In the genomic region with DNA sequence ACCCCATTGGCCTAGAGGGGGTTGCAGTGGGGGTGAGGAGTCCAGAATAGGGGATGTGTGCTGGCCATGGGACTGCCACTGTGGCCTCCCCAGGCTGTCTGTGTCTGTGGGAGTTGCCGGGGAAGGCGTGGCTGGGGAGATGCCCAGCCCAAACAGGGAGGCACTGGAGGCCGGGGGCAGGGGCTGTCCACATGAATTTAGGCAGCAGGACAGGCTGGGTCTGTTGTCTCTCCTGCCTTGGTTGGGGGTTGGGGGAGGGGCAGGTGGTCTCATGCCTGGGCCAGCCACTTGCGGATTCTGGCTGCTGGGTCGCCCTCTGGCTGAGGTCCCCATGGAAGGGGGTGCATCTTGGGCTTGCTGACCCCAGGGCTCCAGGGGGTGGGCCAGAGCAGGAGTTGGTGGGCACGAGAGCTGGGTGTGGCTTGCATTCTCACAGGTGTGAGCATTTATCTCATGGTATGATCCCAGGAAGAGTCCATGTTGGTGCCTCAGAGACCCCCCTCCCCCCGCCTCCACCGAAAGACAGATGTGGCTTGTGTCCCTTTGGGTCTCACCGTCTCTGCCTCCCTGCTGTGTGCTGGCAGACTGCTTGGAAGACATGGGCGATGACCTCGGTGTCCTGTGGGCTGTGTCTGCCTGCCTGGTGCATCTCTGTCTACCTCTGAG, we compare ENCODE assay signal across 9 cellular contexts. TPM values are rescaled to one million over a fixed set of nuclear protein-coding genes. Genes with fewer than 3 reads are reported as not detected.
DNase-seq lines count a peak whose midpoint lies in the region; ATAC-seq and TF ChIP-seq lines count a peak whose summit lies in the region.
"Had no signal": no experiment of that assay in that cellular context is flagged by ENCODE, and none has a peak within 500 bp of the region (broad histone marks: within the 10 kb centered on the region; RNA-seq: fewer than 3 reads in every experiment).

No MANE protein-coding gene starts in this region.

- H3K9me3 Mint-ChIP-seq in activated naive CD8-positive, alpha-beta T cell treated with anti-CD3 and anti-CD28 coated beads, Interleukin-2, amount 10 ng/mL, durations not matched to agents 7 days and 5 days = no peaks in the 10 kb centered on the region
- no peaks in the 10 kb centered on the region for H3K9me3 Mint-ChIP-seq in activated naive CD8-positive, alpha-beta T cell treated with anti-CD3 and anti-CD28 coated beads for 36 hours
- H3K9me3 Mint-ChIP-seq in type B pancreatic cell = no peaks in the 10 kb centered on the region
- H3K9me3 Mint-ChIP-seq: stimulated activated effector memory CD8-positive, alpha-beta T cell treated with anti-CD3 and anti-CD28 coated beads, Interleukin-12 subunit alpha, Interleukin-12 subunit beta, amount 100 ng/mL, for 72 hours had no signal

- H3K36me3 Mint-ChIP-seq in activated naive CD8-positive, alpha-beta T cell treated with anti-CD3 and anti-CD28 coated beads, Interleukin-2, amount 10 ng/mL, durations not matched to agents 7 days and 5 days = no peaks in the 10 kb centered on the region
- no peaks in the 10 kb centered on the region for H3K36me3 Mint-ChIP-seq in activated naive CD8-positive, alpha-beta T cell treated with anti-CD3 and anti-CD28 coated beads for 36 hours
- H3K36me3 Mint-ChIP-seq in type B pancreatic cell = no peaks in the 10 kb centered on the region
- H3K36me3 Mint-ChIP-seq: stimulated activated effector memory CD8-positive, alpha-beta T cell treated with anti-CD3 and anti-CD28 coated beads, Interleukin-12 subunit alpha, Interleukin-12 subunit beta, amount 100 ng/mL, for 72 hours had no signal

- H3K4me1 Mint-ChIP-seq in activated naive CD8-positive, alpha-beta T cell treated with anti-CD3 and anti-CD28 coated beads, Interleukin-2, amount 10 ng/mL, durations not matched to agents 7 days and 5 days = peaks cover 21% of the 10 kb centered on the region
- H3K4me1 Mint-ChIP-seq in activated naive CD8-positive, alpha-beta T cell treated with anti-CD3 and anti-CD28 coated beads for 36 hours = peaks cover 14% of the 10 kb centered on the region
- H3K4me1 Mint-ChIP-seq in type B pancreatic cell (ENCODE audit: unreplicated experiment) = peaks cover 5% of the 10 kb centered on the region

- peak overlapping the region; percentile 0 for H3K27ac Mint-ChIP-seq in activated naive CD8-positive, alpha-beta T cell treated with anti-CD3 and anti-CD28 coated beads, Interleukin-2, amount 10 ng/mL, durations not matched to agents 7 days and 5 days
- H3K27ac Mint-ChIP-seq in activated naive CD8-positive, alpha-beta T cell treated with anti-CD3 and anti-CD28 coated beads for 36 hours = no peak overlapping the region
- H3K27ac Mint-ChIP-seq in type B pancreatic cell = no peak overlapping the region
- H3K27ac Mint-ChIP-seq: stimulated activated effector memory CD8-positive, alpha-beta T cell treated with anti-CD3 and anti-CD28 coated beads, Interleukin-12 subunit alpha, Interleukin-12 subunit beta, amount 100 ng/mL, for 72 hours had no signal

- POLR2A ChIA-PET in activated naive CD8-positive, alpha-beta T cell treated with anti-CD3 and anti-CD28 coated beads, Interleukin-2, amount 10 ng/mL, durations not matched to agents 7 days and 5 days (lab: Charles Lee) = no interaction called here

- ATAC-seq in activated naive CD8-positive, alpha-beta T cell treated with anti-CD3 and anti-CD28 coated beads, Interleukin-2, amount 10 ng/mL, durations not matched to agents 7 days and 5 days (ENCODE audit: low read depth) = no peak
- ATAC-seq in GM18858 (IDR thresholded peaks at IDR 0.05; ENCODE audit: unreplicated experiment) = no peak
- no peak for ATAC-seq in GM19452 (IDR thresholded peaks at IDR 0.05; ENCODE audit: unreplicated experiment)
- ATAC-seq: stimulated activated effector memory CD8-positive, alpha-beta T cell treated with anti-CD3 and anti-CD28 coated beads, Interleukin-12 subunit alpha, Interleukin-12 subunit beta, amount 100 ng/mL, for 72 hours had no signal

- no peak for DNase-seq in activated naive CD8-positive, alpha-beta T cell treated with anti-CD3 and anti-CD28 coated beads, Interleukin-2, amount 10 ng/mL, durations not matched to agents 7 days and 5 days
- no peak for DNase-seq in activated naive CD8-positive, alpha-beta T cell treated with anti-CD3 and anti-CD28 coated beads for 36 hours
- peak; percentile 84 for DNase-seq in cardiac septum (ENCODE audit: low spot score)
- DNase-seq in type B pancreatic cell (ENCODE audit: extremely low spot score, unreplicated experiment) = no peak
- DNase-seq: NCI-H1930; stimulated activated CD4-positive, alpha-beta T cell treated with anti-CD3 and anti-CD28 coated beads, Interleukin-2, amount 100 ng/mL, for 24 hours had no signal

- peaks cover 25% of the 10 kb centered on the region for H3K27me3 Mint-ChIP-seq in activated naive CD8-positive, alpha-beta T cell treated with anti-CD3 and anti-CD28 coated beads, Interleukin-2, amount 10 ng/mL, durations not matched to agents 7 days and 5 days
- H3K27me3 Mint-ChIP-seq in activated naive CD8-positive, alpha-beta T cell treated with anti-CD3 and anti-CD28 coated beads for 36 hours = peaks cover 27% of the 10 kb centered on the region
- H3K27me3 Mint-ChIP-seq in type B pancreatic cell = peaks cover 74% of the 10 kb centered on the region

- TF ChIP-seq CTCF in type B pancreatic cell (conservative IDR thresholded peaks at IDR 0.05) = no peak

- intact Hi-C loops in cardiac septum (cut with DNase I) = no loop called here

- H3K4me3 Mint-ChIP-seq in activated naive CD8-positive, alpha-beta T cell treated with anti-CD3 and anti-CD28 coated beads, Interleukin-2, amount 10 ng/mL, durations not matched to agents 7 days and 5 days = no peak overlapping the region
- H3K4me3 Mint-ChIP-seq in activated naive CD8-positive, alpha-beta T cell treated with anti-CD3 and anti-CD28 coated beads for 36 hours = no peak overlapping the region
- peak overlapping the region; percentile 21 for H3K4me3 Mint-ChIP-seq in type B pancreatic cell
- H3K4me3 Mint-ChIP-seq: stimulated activated effector memory CD8-positive, alpha-beta T cell treated with anti-CD3 and anti-CD28 coated beads, Interleukin-12 subunit alpha, Interleukin-12 subunit beta, amount 100 ng/mL, for 72 hours had no signal

RNA-seq across cellular contexts. Expression of gene SOX18, which starts 4.0 kb away (rescaled TPM):
- total RNA-seq in activated naive CD8-positive, alpha-beta T cell treated with anti-CD3 and anti-CD28 coated beads, Interleukin-2, amount 10 ng/mL, durations not matched to agents 7 days and 5 days = under 1 TPM; 0.30 to 0.51 TPM
- not detected for total RNA-seq in activated naive CD8-positive, alpha-beta T cell treated with anti-CD3 and anti-CD28 coated beads for 36 hours
- total RNA-seq in cardiac septum (67.0 TPM), type B pancreatic cell (ENCODE audit: low replicate concordance) (0.72 and 1.2 TPM in 2 replicates)

RNA-seq across cellular contexts. Expression of gene C20orf204, which starts 9.5 kb away (rescaled TPM):
- 1 to 10 TPM; 9.7 to 9.8 TPM for total RNA-seq in activated naive CD8-positive, alpha-beta T cell treated with anti-CD3 and anti-CD28 coated beads, Interleukin-2, amount 10 ng/mL, durations not matched to agents 7 days and 5 days
- 1 to 10 TPM; 2.1 to 2.5 TPM for total RNA-seq in activated naive CD8-positive, alpha-beta T cell treated with anti-CD3 and anti-CD28 coated beads for 36 hours
- total RNA-seq in cardiac septum = 0.86 TPM
- total RNA-seq in type B pancreatic cell (ENCODE audit: low replicate concordance) = 3.0 and 7.4 TPM in 2 replicates

RNA-seq across cellular contexts. Expression of gene TCEA2, which starts 17.5 kb away (rescaled TPM):
- total RNA-seq in activated naive CD8-positive, alpha-beta T cell treated with anti-CD3 and anti-CD28 coated beads, Interleukin-2, amount 10 ng/mL, durations not matched to agents 7 days and 5 days = 10 to 100 TPM; 65.3 to 74.9 TPM
- total RNA-seq in activated naive CD8-positive, alpha-beta T cell treated with anti-CD3 and anti-CD28 coated beads for 36 hours = 10 to 100 TPM; 37.8 to 38.6 TPM
- total RNA-seq in cardiac septum (66.0 TPM), type B pancreatic cell (ENCODE audit: low replicate concordance) (33.4 and 73.3 TPM in 2 replicates)

RNA-seq across cellular contexts. Expression of gene RGS19, which starts 33.8 kb away (rescaled TPM):
- total RNA-seq in activated naive CD8-positive, alpha-beta T cell treated with anti-CD3 and anti-CD28 coated beads, Interleukin-2, amount 10 ng/mL, durations not matched to agents 7 days and 5 days = 100 to 1,000 TPM in 1 of 2 experiments, 10 to 100 TPM in 1; 95.1 to 106 TPM
- 10 to 100 TPM; 26.4 to 31.8 TPM for total RNA-seq in activated naive CD8-positive, alpha-beta T cell treated with anti-CD3 and anti-CD28 coated beads for 36 hours
- total RNA-seq in cardiac septum = 3.1 TPM
- total RNA-seq in type B pancreatic cell (ENCODE audit: low replicate concordance) = 8.4 and 9.5 TPM in 2 replicates

RNA-seq across cellular contexts. Expression of gene OPRL1, which starts 34.4 kb away (rescaled TPM):
- total RNA-seq in activated naive CD8-positive, alpha-beta T cell treated with anti-CD3 and anti-CD28 coated beads, Interleukin-2, amount 10 ng/mL, durations not matched to agents 7 days and 5 days = 1 to 10 TPM; 1.8 to 2.6 TPM
- under 1 TPM; 0.16 to 0.25 TPM for total RNA-seq in activated naive CD8-positive, alpha-beta T cell treated with anti-CD3 and anti-CD28 coated beads for 36 hours
- total RNA-seq in cardiac septum (0.48 TPM), type B pancreatic cell (ENCODE audit: low replicate concordance) (0.50 and 1.9 TPM in 2 replicates)

Comparison
In these comparisons a context has a peak if more than half of its experiments do, and no peak if none do; other contexts are left out.
1. RNA of gene SOX18, which starts 4.0 kb away (total RNA-seq): 67.0 TPM in cardiac septum (single experiment); 0.72 to 1.2 TPM in type B pancreatic cell, 0.30 to 0.51 TPM in activated naive CD8-positive, alpha-beta T cell treated with anti-CD3 and anti-CD28 coated beads, Interleukin-2, amount 10 ng/mL, durations not matched to agents 7 days and 5 days and not detected in activated naive CD8-positive, alpha-beta T cell treated with anti-CD3 and anti-CD28 coated beads for 36 hours; every median in the first group is over 10 times any median in the second.